15 cellular contexts compared by ENCODE assay signal in genomic region chr12:50248883-50249282, GRCh38. TPM values are rescaled to one million over a fixed set of nuclear protein-coding genes. Genes with fewer than 3 reads are reported as not detected.
DNase-seq lines count a peak whose midpoint lies in the region; ATAC-seq and TF ChIP-seq lines count a peak whose summit lies in the region.
"Had no signal": no experiment of that assay in that cellular context is flagged by ENCODE, and none has a peak within 500 bp of the region (broad histone marks: within the 10 kb centered on the region; RNA-seq: fewer than 3 reads in every experiment).

No MANE protein-coding gene starts in this region.

- TF ChIP-seq POLR2A in stomach (IDR thresholded peaks at IDR 0.05), result no peak

- H3K27ac ChIP-seq in stomach, result peak overlapping the region; percentile 69 to 88 (median 77)
- H3K27ac ChIP-seq: ovary had no signal

- 35 to 67% (median 55%) methylated on average over 2 of the region's 2 CpGs for WGBS in stomach, 5 donors

- H3K36me3 ChIP-seq in stomach, result peaks cover 4 to 29% (median 14%) of the 10 kb centered on the region in 4 donors
- H3K36me3 ChIP-seq: ovary had no signal

- H3K27me3 Mint-ChIP-seq in activated CD4-positive, alpha-beta T cell treated with anti-CD3 and anti-CD28 coated beads, Interleukin-2, amount 10 ng/mL, durations not matched to agents 24 days and 14 days, result no peaks in the 10 kb centered on the region
- H3K27me3 Mint-ChIP-seq in activated T-helper 17 cell treated with anti-CD3 and anti-CD28 coated beads, Interleukin-2, amount 50 U/mL, for 72 hours, result no peaks in the 10 kb centered on the region
- H3K27me3 Mint-ChIP-seq in HFFc6 (ENCODE audit: insufficient read depth), result peaks cover 1% of the 10 kb centered on the region; the same call in 1 of the 2 replicates
- H3K27me3 Mint-ChIP-seq: activated naive CD8-positive, alpha-beta T cell treated with anti-CD3 and anti-CD28 coated beads, Interleukin-2, amount 10 ng/mL, durations not matched to agents 7 days and 5 days had no signal

- H3K4me1 Mint-ChIP-seq in activated CD4-positive, alpha-beta T cell treated with anti-CD3 and anti-CD28 coated beads, Interleukin-2, amount 10 ng/mL, durations not matched to agents 24 days and 14 days, result peaks cover 34% of the 10 kb centered on the region
- H3K4me1 Mint-ChIP-seq in activated T-helper 17 cell treated with anti-CD3 and anti-CD28 coated beads, Interleukin-2, amount 50 U/mL, for 72 hours, result peaks cover 26% of the 10 kb centered on the region
- peaks cover 67% of the 10 kb centered on the region for H3K4me1 Mint-ChIP-seq in HFFc6 (ENCODE audit: low read depth)

- H3K4me1 ChIP-seq in stomach, result peaks cover 34 to 73% (median 58%) of the 10 kb centered on the region in 4 donors

- no peak overlapping the region for H3K4me3 ChIP-seq in stomach
- H3K4me3 ChIP-seq: ovary had no signal

- peaks cover 5% of the 10 kb centered on the region for H3K9me3 Mint-ChIP-seq in activated CD4-positive, alpha-beta T cell treated with anti-CD3 and anti-CD28 coated beads, Interleukin-2, amount 10 ng/mL, durations not matched to agents 24 days and 14 days
- H3K9me3 Mint-ChIP-seq in activated T-helper 17 cell treated with anti-CD3 and anti-CD28 coated beads, Interleukin-2, amount 50 U/mL, for 72 hours, result no peaks in the 10 kb centered on the region
- no peaks in the 10 kb centered on the region for H3K9me3 Mint-ChIP-seq in HFFc6
- H3K9me3 Mint-ChIP-seq: activated naive CD8-positive, alpha-beta T cell treated with anti-CD3 and anti-CD28 coated beads, Interleukin-2, amount 10 ng/mL, durations not matched to agents 7 days and 5 days; CD8-positive, alpha-beta memory T cell had no signal

- no peaks in the 10 kb centered on the region for H3K9me3 ChIP-seq in stomach
- H3K9me3 ChIP-seq: ovary had no signal

- TF ChIP-seq CTCF in stomach (IDR thresholded peaks at IDR 0.05) (no peak), HFFc6 (IDR thresholded peaks at IDR 0.05) (no peak)

- peaks cover 6% of the 10 kb centered on the region for H3K36me3 Mint-ChIP-seq in activated CD4-positive, alpha-beta T cell treated with anti-CD3 and anti-CD28 coated beads, Interleukin-2, amount 10 ng/mL, durations not matched to agents 24 days and 14 days (ENCODE audit: low read depth)
- H3K36me3 Mint-ChIP-seq in activated T-helper 17 cell treated with anti-CD3 and anti-CD28 coated beads, Interleukin-2, amount 50 U/mL, for 72 hours (ENCODE audit: low read depth), result peaks cover 6% of the 10 kb centered on the region
- peaks cover 28% of the 10 kb centered on the region for H3K36me3 Mint-ChIP-seq in HFFc6 (ENCODE audit: low read depth)

- DNase-seq in activated CD4-positive, alpha-beta T cell treated with anti-CD3 and anti-CD28 coated beads, Interleukin-2, amount 10 ng/mL, durations not matched to agents 24 days and 14 days, result no peak
- no peak for DNase-seq in activated CD4-positive, alpha-beta T cell treated with anti-CD3 and anti-CD28 coated beads for 48 hours
- DNase-seq in left lobe of liver (ENCODE audit: low spot score), result no peak
- DNase-seq in stomach, result no peak
- no peak for DNase-seq in activated gamma-delta T cell (lab: John Stamatoyannopoulos, UW)
- DNase-seq in HFFc6, result no peak
- no peak for DNase-seq in DMS153 treated with DMSO at 0.1 percent for 48 hours (lab: John Stamatoyannopoulos, UW; ENCODE audit: unreplicated experiment)
- DNase-seq: activated naive CD8-positive, alpha-beta T cell treated with anti-CD3 and anti-CD28 coated beads, Interleukin-2, amount 10 ng/mL, durations not matched to agents 7 days and 5 days; CD8-positive, alpha-beta memory T cell; central memory CD4-positive, alpha-beta T cell; islet precursor cell; NCI-H510A; ovary had no signal

- intact Hi-C loops in activated CD4-positive, alpha-beta T cell treated with anti-CD3 and anti-CD28 coated beads, Interleukin-2, amount 10 ng/mL, durations not matched to agents 24 days and 14 days (cut with micrococcal nuclease), result no loop called here
- intact Hi-C loops in stomach (cut with DNase I; ENCODE audit: low total_unique reads), result no loop called here

- TF ChIP-seq EP300 in stomach (IDR thresholded peaks at IDR 0.05), result no peak

- no peaks in the 10 kb centered on the region for H3K27me3 ChIP-seq in stomach
- H3K27me3 ChIP-seq: ovary had no signal

- H3K27ac Mint-ChIP-seq in activated CD4-positive, alpha-beta T cell treated with anti-CD3 and anti-CD28 coated beads, Interleukin-2, amount 10 ng/mL, durations not matched to agents 24 days and 14 days, result peak overlapping the region; percentile 46
- peak overlapping the region; percentile 29 for H3K27ac Mint-ChIP-seq in activated T-helper 17 cell treated with anti-CD3 and anti-CD28 coated beads, Interleukin-2, amount 50 U/mL, for 72 hours
- H3K27ac Mint-ChIP-seq in HFFc6, result no peak overlapping the region; the same call in 1 of the 2 replicates
- H3K27ac Mint-ChIP-seq: activated naive CD8-positive, alpha-beta T cell treated with anti-CD3 and anti-CD28 coated beads, Interleukin-2, amount 10 ng/mL, durations not matched to agents 7 days and 5 days; CD8-positive, alpha-beta memory T cell had no signal

- H3K4me3 Mint-ChIP-seq in activated CD4-positive, alpha-beta T cell treated with anti-CD3 and anti-CD28 coated beads, Interleukin-2, amount 10 ng/mL, durations not matched to agents 24 days and 14 days, result peak overlapping the region; percentile 27
- peak overlapping the region; percentile 52 for H3K4me3 Mint-ChIP-seq in activated T-helper 17 cell treated with anti-CD3 and anti-CD28 coated beads, Interleukin-2, amount 50 U/mL, for 72 hours
- no peak overlapping the region for H3K4me3 Mint-ChIP-seq in HFFc6
- H3K4me3 Mint-ChIP-seq: activated naive CD8-positive, alpha-beta T cell treated with anti-CD3 and anti-CD28 coated beads, Interleukin-2, amount 10 ng/mL, durations not matched to agents 7 days and 5 days; CD8-positive, alpha-beta memory T cell had no signal

- ATAC-seq in activated T-helper 17 cell treated with anti-CD3 and anti-CD28 coated beads, Interleukin-2, amount 50 U/mL, for 72 hours (replicated peaks), result no peak
- peak; percentile 78 for ATAC-seq in left lobe of liver
- ATAC-seq: SK-N-SH treated with all-trans-retinoic acid at 6 μM for 48 hours had no signal

RNA-seq across cellular contexts. Expression of gene LIMA1, which starts 34.4 kb away (rescaled TPM):
- total RNA-seq in activated CD4-positive, alpha-beta T cell treated with anti-CD3 and anti-CD28 coated beads, Interleukin-2, amount 10 ng/mL, durations not matched to agents 24 days and 14 days, result 94.6 and 98.2 TPM in 2 replicates
- 10 to 100 TPM; 61.8 to 65.7 TPM for total RNA-seq in activated T-helper 17 cell treated with anti-CD3 and anti-CD28 coated beads, Interleukin-2, amount 50 U/mL, for 72 hours
- 8.7 TPM for total RNA-seq in left lobe of liver
- total RNA-seq in stomach, result 100 to 1,000 TPM in 3 of 5 donors, 10 to 100 TPM in 2; 71.0 to 143 (median 132) TPM
- 10 to 100 TPM; 28.7 to 72.4 (median 33.7) TPM for polyA plus RNA-seq in stomach
- 100 to 1,000 TPM; 259 to 335 (median 298) TPM for total RNA-seq in HFFc6 (2021; fragmentation: NEBNext Ultra II Directional; extraction: Animal tissue kit (Norgen Biotek cat#: 25700))
